In genomic region chr20:30594112-30594511, GRCh38 we compare ENCODE assay signal across 26 cellular contexts.
"Had no signal": no experiment of that assay in that cellular context is flagged by ENCODE, and none has a peak within 500 bp of the region (broad histone marks: within the 10 kb centered on the region; RNA-seq: fewer than 3 reads in every experiment).

No MANE protein-coding gene starts in this region.

- H3K4me1 Mint-ChIP-seq: activated CD8-positive, alpha-beta memory T cell treated with anti-CD3 and anti-CD28 coated beads, Interleukin-2, amount 10 ng/mL, durations not matched to agents 7 days and 5 days; activated naive CD4-positive, alpha-beta T cell treated with anti-CD3 and anti-CD28 coated beads, Interleukin-2, amount 50 U/mL, for 24 hours; T-helper 17 cell; WTC11 had no signal

- H3K36me3 Mint-ChIP-seq: activated CD8-positive, alpha-beta memory T cell treated with anti-CD3 and anti-CD28 coated beads, Interleukin-2, amount 10 ng/mL, durations not matched to agents 7 days and 5 days; activated naive CD4-positive, alpha-beta T cell treated with anti-CD3 and anti-CD28 coated beads, Interleukin-2, amount 50 U/mL, for 24 hours; WTC11 had no signal

- H3K36me3 ChIP-seq: breast epithelium, SJCRH30 had no signal

- H3K4me3 ChIP-seq: breast epithelium, coronary artery, SJCRH30 had no signal

- H3K27ac ChIP-seq: breast epithelium, coronary artery, SJCRH30 had no signal

- H3K27ac Mint-ChIP-seq: activated CD8-positive, alpha-beta memory T cell treated with anti-CD3 and anti-CD28 coated beads, Interleukin-2, amount 10 ng/mL, durations not matched to agents 7 days and 5 days; activated naive CD4-positive, alpha-beta T cell treated with anti-CD3 and anti-CD28 coated beads, Interleukin-2, amount 50 U/mL, for 24 hours; activated T-cell treated with anti-CD3 and anti-CD28 coated beads, Interleukin-2, amount 50 U/mL, for 24 hours; activated T-helper 1 cell treated with anti-CD3 and anti-CD28 coated beads, Interleukin-12 subunit alpha, Interleukin-12 subunit beta, Interleukin-2, Interleukin-4 antibody, amounts not matched to agents 30 ng/mL and 10 ng/mL and 1 ng/mL, durations not matched to agents 14 hours and 24 hours and 36 hours; T-helper 17 cell; WTC11 had no signal

- H3K4me1 ChIP-seq: breast epithelium, SJCRH30 had no signal

- H3K27me3 Mint-ChIP-seq: activated CD8-positive, alpha-beta memory T cell treated with anti-CD3 and anti-CD28 coated beads, Interleukin-2, amount 10 ng/mL, durations not matched to agents 7 days and 5 days; activated naive CD4-positive, alpha-beta T cell treated with anti-CD3 and anti-CD28 coated beads, Interleukin-2, amount 50 U/mL, for 24 hours; activated T-cell treated with anti-CD3 and anti-CD28 coated beads, Interleukin-2, amount 50 U/mL, for 24 hours; T-helper 17 cell had no signal

- H3K9me3 ChIP-seq: SJCRH30 had no signal

- DNase-seq: activated CD4-positive, alpha-beta T cell treated with anti-CD3 and anti-CD28 coated beads for 48 hours; activated CD4-positive, alpha-beta T cell treated with anti-CD3 and anti-CD28 coated beads, Interleukin-2, amount 50 U/mL, for 4 hours; activated CD4-positive, CD25-positive, alpha-beta regulatory T cell treated with anti-CD3 and anti-CD28 coated beads, Interleukin-2, amount 50 U/mL, for 72 hours; activated CD8-positive, alpha-beta memory T cell treated with anti-CD3 and anti-CD28 coated beads, Interleukin-2, amount 10 ng/mL, durations not matched to agents 7 days and 5 days; activated effector memory CD4-positive, alpha-beta T cell treated with Interleukin-2 at 50 U/mL for 16 hours; activated naive CD4-positive, alpha-beta T cell; activated T-cell treated with anti-CD3 and anti-CD28 coated beads, Interleukin-2, amount 50 U/mL, for 24 hours; aorta; caudate nucleus; Kasumi-1; NCI-H1436 treated with DMSO at 0.1 percent for 48 hours; NCI-H2107; NCI-H510A treated with DMSO at 0.1 percent for 48 hours; NCI-H69; OCI-M1; Right ventricle myocardium superior; RPMI8226; SJCRH30; T-helper 17 cell; T-helper 9 cell had no signal

- H3K9me3 Mint-ChIP-seq: activated naive CD4-positive, alpha-beta T cell treated with anti-CD3 and anti-CD28 coated beads, Interleukin-2, amount 50 U/mL, for 24 hours had no signal

- ATAC-seq: activated CD8-positive, alpha-beta memory T cell treated with anti-CD3 and anti-CD28 coated beads, Interleukin-2, amount 10 ng/mL, durations not matched to agents 7 days and 5 days; Panc1; T-helper 17 cell had no signal

- H3K4me3 Mint-ChIP-seq: activated CD8-positive, alpha-beta memory T cell treated with anti-CD3 and anti-CD28 coated beads, Interleukin-2, amount 10 ng/mL, durations not matched to agents 7 days and 5 days; activated naive CD4-positive, alpha-beta T cell treated with anti-CD3 and anti-CD28 coated beads, Interleukin-2, amount 50 U/mL, for 24 hours; activated T-cell treated with anti-CD3 and anti-CD28 coated beads, Interleukin-2, amount 50 U/mL, for 24 hours; activated T-helper 1 cell treated with anti-CD3 and anti-CD28 coated beads, Interleukin-12 subunit alpha, Interleukin-12 subunit beta, Interleukin-2, Interleukin-4 antibody, amounts not matched to agents 30 ng/mL and 10 ng/mL and 1 ng/mL, durations not matched to agents 14 hours and 24 hours and 36 hours; T-helper 17 cell; WTC11 had no signal

- H3K27me3 ChIP-seq: breast epithelium, SJCRH30 had no signal
